Comparison of ENCODE assay signal across 9 cellular contexts in the genomic region with DNA sequence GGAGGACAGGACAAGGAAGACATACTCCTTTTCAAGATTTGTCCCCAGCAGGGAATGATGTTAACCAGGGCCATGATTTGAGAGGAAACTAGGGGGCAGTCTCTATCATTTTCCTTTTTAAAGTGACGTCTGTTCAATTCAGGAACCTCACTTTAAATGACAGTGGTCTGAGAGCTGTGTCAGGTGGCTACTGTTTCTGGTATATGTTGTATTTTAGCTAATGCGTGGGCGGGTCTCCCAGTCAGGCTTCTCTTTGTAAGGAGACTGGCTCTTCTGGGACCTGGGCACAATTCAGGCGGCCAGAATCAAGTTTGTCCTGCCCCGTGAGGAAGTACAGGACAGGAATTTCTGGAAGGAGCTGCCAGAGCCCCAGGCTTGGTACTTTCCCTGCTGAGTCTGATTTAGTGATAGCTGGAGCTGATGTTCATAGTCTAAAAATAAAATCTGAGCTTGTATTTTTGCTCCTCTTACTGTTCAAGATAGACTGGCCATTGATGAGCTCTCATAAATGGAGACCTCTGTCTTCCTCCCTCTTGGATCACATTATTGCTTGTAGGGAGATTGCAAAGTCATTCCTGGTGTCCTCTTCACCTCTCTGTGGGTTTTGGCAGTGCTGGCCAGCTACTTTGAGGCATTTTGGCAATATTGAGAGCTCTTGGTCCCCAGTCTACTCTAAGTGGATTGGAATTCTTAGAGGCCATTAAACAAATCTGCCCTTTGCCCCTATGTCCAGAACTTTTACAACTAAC. TPM values are rescaled to one million over a fixed set of nuclear protein-coding genes. Genes with fewer than 3 reads are reported as not detected.
DNase-seq lines count a peak whose midpoint lies in the region; ATAC-seq and TF ChIP-seq lines count a peak whose summit lies in the region.
"Had no signal": no experiment of that assay in that cellular context is flagged by ENCODE, and none has a peak within 500 bp of the region (broad histone marks: within the 10 kb centered on the region; RNA-seq: fewer than 3 reads in every experiment).

No MANE protein-coding gene starts in this region.

- H3K36me3 ChIP-seq in breast epithelium, result no peaks in the 10 kb centered on the region
- peaks cover 0 to 53% (median 26%) of the 10 kb centered on the region in 4 donors for H3K36me3 ChIP-seq in upper lobe of left lung

- TF ChIP-seq POLR2A in breast epithelium (IDR thresholded peaks at IDR 0.05) (no peak), upper lobe of left lung (IDR thresholded peaks at IDR 0.05) (no peak)

- intact Hi-C loops in breast epithelium (cut with DNase I; ENCODE audit: low total_unique reads) (no loop called here), left colon (cut with DNase I, micrococcal nuclease) (no loop called here)

- H3K27ac ChIP-seq in breast epithelium, result peak overlapping the region; percentile 59 to 64
- H3K27ac ChIP-seq in upper lobe of left lung, result peak overlapping the region; percentile 7 to 50 (median 46)

- DNase-seq in activated T-cell treated with anti-CD3 and anti-CD28 coated beads, Interleukin-2, amount 50 U/mL, for 24 hours, result no peak
- DNase-seq in activated T-cell treated with anti-CD3 and anti-CD28 coated beads, Interleukin-2, amount 50 U/mL, for 4 hours, result no peak
- peak; percentile 68 for DNase-seq in breast epithelium (ENCODE audit: low spot score in 2 of 2)
- DNase-seq in left colon, result no peak
- DNase-seq in upper lobe of left lung, result peak in 1 of 2 donors; percentile 63
- DNase-seq in G401 (ENCODE audit: low spot score), result no peak
- DNase-seq in MV-4-11 (lab: John Stamatoyannopoulos, UW), result no peak
- DNase-seq: activated CD8-positive, alpha-beta memory T cell treated with anti-CD3 and anti-CD28 coated beads, Interleukin-2, amount 50 U/mL, for 48 hours had no signal

- no peak for ATAC-seq in activated T-cell treated with anti-CD3 and anti-CD28 coated beads, Interleukin-2, amount 50 U/mL, for 4 hours
- peak; percentile 6 for ATAC-seq in left colon
- ATAC-seq in upper lobe of left lung (ENCODE audit: low FRiP score in 2 of 2), result no peak
- no peak for ATAC-seq in HG03095 (IDR thresholded peaks at IDR 0.05; ENCODE audit: unreplicated experiment)

- no peak for TF ChIP-seq EP300 in upper lobe of left lung (IDR thresholded peaks at IDR 0.05)

- H3K9me3 ChIP-seq in breast epithelium, result no peaks in the 10 kb centered on the region
- no peaks in the 10 kb centered on the region for H3K9me3 ChIP-seq in upper lobe of left lung

- no peaks in the 10 kb centered on the region for H3K27me3 ChIP-seq in breast epithelium
- no peaks in the 10 kb centered on the region for H3K27me3 ChIP-seq in upper lobe of left lung

- peak overlapping the region; percentile 66 for H3K27ac Mint-ChIP-seq in activated T-cell treated with anti-CD3 and anti-CD28 coated beads, Interleukin-2, amount 50 U/mL, for 24 hours

- H3K4me1 ChIP-seq in breast epithelium (peaks cover 0 to 4% of the 10 kb centered on the region in 2 donors), upper lobe of left lung (peaks cover 14 to 36% (median 30%) of the 10 kb centered on the region in 4 donors)

- in situ Hi-C loops in G401 (cut with HindIII; ENCODE audit: low sequenced_read_pairs), result no loop called here

- H3K36me3 Mint-ChIP-seq in activated T-cell treated with anti-CD3 and anti-CD28 coated beads, Interleukin-2, amount 50 U/mL, for 24 hours (ENCODE audit: low read depth), result peaks cover 63% of the 10 kb centered on the region
- peaks cover 42% of the 10 kb centered on the region for H3K36me3 Mint-ChIP-seq in activated T-cell treated with anti-CD3 and anti-CD28 coated beads, Interleukin-2, amount 50 U/mL, for 4 hours (ENCODE audit: insufficient read depth)

- TF ChIP-seq CTCF in breast epithelium (IDR thresholded peaks at IDR 0.05) (no peak), upper lobe of left lung (IDR thresholded peaks at IDR 0.05) (no peak)

- H3K4me3 Mint-ChIP-seq in activated T-cell treated with anti-CD3 and anti-CD28 coated beads, Interleukin-2, amount 50 U/mL, for 24 hours, result no peak overlapping the region
- no peak overlapping the region for H3K4me3 Mint-ChIP-seq in activated T-cell treated with anti-CD3 and anti-CD28 coated beads, Interleukin-2, amount 50 U/mL, for 4 hours

- no peaks in the 10 kb centered on the region for H3K9me3 Mint-ChIP-seq in activated T-cell treated with anti-CD3 and anti-CD28 coated beads, Interleukin-2, amount 50 U/mL, for 24 hours
- H3K9me3 Mint-ChIP-seq in activated T-cell treated with anti-CD3 and anti-CD28 coated beads, Interleukin-2, amount 50 U/mL, for 4 hours, result no peaks in the 10 kb centered on the region

- no peaks in the 10 kb centered on the region for H3K27me3 Mint-ChIP-seq in activated T-cell treated with anti-CD3 and anti-CD28 coated beads, Interleukin-2, amount 50 U/mL, for 24 hours
- no peaks in the 10 kb centered on the region for H3K27me3 Mint-ChIP-seq in activated T-cell treated with anti-CD3 and anti-CD28 coated beads, Interleukin-2, amount 50 U/mL, for 4 hours (ENCODE audit: low read depth)

- 48 to 53% methylated on average over 4 to 5 of the region's 5 CpGs for WGBS in upper lobe of left lung, 2 donors

- H3K4me1 Mint-ChIP-seq in activated T-cell treated with anti-CD3 and anti-CD28 coated beads, Interleukin-2, amount 50 U/mL, for 24 hours (ENCODE audit: low read depth), result peaks cover 27% of the 10 kb centered on the region
- peaks cover 13% of the 10 kb centered on the region for H3K4me1 Mint-ChIP-seq in activated T-cell treated with anti-CD3 and anti-CD28 coated beads, Interleukin-2, amount 50 U/mL, for 4 hours (ENCODE audit: low read depth)

- H3K4me3 ChIP-seq in breast epithelium (no peak overlapping the region), upper lobe of left lung (no peak overlapping the region)

RNA-seq across cellular contexts. Expression of gene SQOR, which starts 25.6 kb away (rescaled TPM):
- 10 to 100 TPM; 34.4 to 58.4 (median 39.4) TPM for total RNA-seq in activated T-cell treated with anti-CD3 and anti-CD28 coated beads, Interleukin-2, amount 50 U/mL, for 4 hours
- total RNA-seq in breast epithelium, result 10 to 100 TPM; 60.3 to 91.1 (median 71.2) TPM
- total RNA-seq in left colon, result 100 to 1,000 TPM; 303 to 408 TPM
- total RNA-seq in upper lobe of left lung, result 100 to 1,000 TPM in 4 of 6 donors, 10 to 100 TPM in 2; 74.7 to 181 (median 110) TPM
- total RNA-seq in G401 (2014; rRNA removed; shearing (Covaris generic)), result 80.3 and 91.1 TPM in 2 replicates

Comparison
In these comparisons a context has a peak if more than half of its experiments do, and no peak if none do; other contexts are left out.
1. DNase-seq: peak in breast epithelium (2 of 2); none in activated T-cell treated with anti-CD3 and anti-CD28 coated beads, Interleukin-2, amount 50 U/mL, for 24 hours (single experiment), activated T-cell treated with anti-CD3 and anti-CD28 coated beads, Interleukin-2, amount 50 U/mL, for 4 hours (single experiment), left colon (0 of 2), G401 (single experiment) and MV-4-11 (single experiment).